8 cellular contexts compared by ENCODE assay signal in the genomic region with DNA sequence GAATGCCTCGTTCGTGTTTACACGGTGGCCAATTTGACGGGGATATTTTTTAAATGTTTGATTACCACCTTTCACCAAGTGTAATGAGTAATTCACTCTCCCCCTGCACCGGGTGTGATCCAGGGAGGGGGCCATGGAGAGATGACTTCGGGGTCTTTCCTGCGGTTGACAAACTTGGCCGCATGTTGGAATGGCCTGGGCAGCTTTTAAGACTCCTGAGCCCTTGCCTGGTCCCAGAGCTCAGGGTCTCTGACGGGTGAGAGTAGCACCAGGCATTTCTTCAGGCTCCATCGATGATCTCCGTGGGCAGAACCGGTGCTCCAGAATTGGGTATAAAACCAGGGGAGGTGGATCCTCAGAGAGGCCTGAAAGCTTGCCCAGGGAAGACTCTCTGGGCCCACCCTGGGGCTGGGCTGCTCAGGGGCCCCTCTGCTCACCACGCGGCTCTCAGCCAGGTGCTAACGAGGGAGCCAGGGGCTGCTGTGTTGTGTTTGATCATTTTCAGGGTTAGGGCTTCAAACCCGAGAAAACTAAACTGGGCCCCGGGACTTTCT. TPM values are rescaled to one million over a fixed set of nuclear protein-coding genes. Genes with fewer than 3 reads are reported as not detected.
DNase-seq lines count a peak whose midpoint lies in the region; ATAC-seq and TF ChIP-seq lines count a peak whose summit lies in the region.

No MANE protein-coding gene starts in this region.

- TF ChIP-seq POLR2A in sigmoid colon (IDR thresholded peaks at IDR 0.05), result no peak

- no peak for TF ChIP-seq CTCF in sigmoid colon (IDR thresholded peaks at IDR 0.05)

- H3K4me1 ChIP-seq in sigmoid colon, result peaks cover 0 to 31% (median 25%) of the 10 kb centered on the region in 4 donors

- no peaks in the 10 kb centered on the region for H3K9me3 ChIP-seq in sigmoid colon

- TF ChIP-seq EP300 in sigmoid colon (IDR thresholded peaks at IDR 0.05), result no peak

- peak overlapping the region; percentile 92 to 95 (median 94) for H3K27ac ChIP-seq in sigmoid colon

- no peaks in the 10 kb centered on the region for H3K27me3 ChIP-seq in sigmoid colon

- intact Hi-C loops in sigmoid colon (cut with DNase I), result loop anchor here (5.0 to 10.0 kb wide), 6 partner anchors 41 to 519 kb away; a partner anchor contains a TSS

- peak; percentile 91 for DNase-seq in DMS 273 (lab: John Stamatoyannopoulos, UW; ENCODE audit: unreplicated experiment)
- DNase-seq in DMS 273 treated with DMSO at 0.1 percent for 48 hours (lab: John Stamatoyannopoulos, UW), result no peak
- DNase-seq in activated CD8-positive, alpha-beta memory T cell treated with anti-CD3 and anti-CD28 coated beads, Interleukin-2, amount 50 U/mL, for 48 hours, result peak; percentile 65
- DNase-seq in germinal center (ENCODE audit: low spot score), result peak; percentile 19
- DNase-seq in sigmoid colon, result peak; percentile 53

- 1 to 4% methylated on average over 17 of the region's 17 CpGs for WGBS in sigmoid colon, 2 donors

- peak overlapping the region; percentile 55 to 89 (median 76) for H3K4me3 ChIP-seq in sigmoid colon

- peaks cover 20 to 32% (median 27%) of the 10 kb centered on the region in 4 donors for H3K36me3 ChIP-seq in sigmoid colon

- ATAC-seq in HG03159 (IDR thresholded peaks at IDR 0.05; ENCODE audit: unreplicated experiment) (peak; percentile 13), GM21515 (IDR thresholded peaks at IDR 0.05; ENCODE audit: unreplicated experiment) (no peak), HG03097 (IDR thresholded peaks at IDR 0.05; ENCODE audit: low FRiP score, unreplicated experiment) (no peak)

RNA-seq across cellular contexts. Expression of a gene that starts 0.9 kb away (rescaled TPM):
- total RNA-seq in sigmoid colon, result 10 to 100 TPM; 11.8 to 24.9 (median 13.9) TPM
- 10 to 100 TPM in 1 of 3 donors, 1 to 10 TPM in 2; 6.9 to 17.6 (median 7.2) TPM for polyA plus RNA-seq in sigmoid colon

RNA-seq across cellular contexts. Expression of a gene that starts 43.2 kb away (rescaled TPM):
- 10 to 100 TPM in 1 of 4 donors, 1 to 10 TPM in 3; 4.1 to 13.6 (median 5.7) TPM for total RNA-seq in sigmoid colon
- 1 to 10 TPM; 4.4 to 9.0 (median 6.0) TPM for polyA plus RNA-seq in sigmoid colon

RNA-seq across cellular contexts. Expression of a gene that starts 49.0 kb away (rescaled TPM):
- total RNA-seq in sigmoid colon, result 10 to 100 TPM; 13.0 to 19.7 (median 18.4) TPM
- 1 to 10 TPM; 2.4 to 5.3 (median 2.5) TPM for polyA plus RNA-seq in sigmoid colon
